16 cellular contexts compared by ENCODE assay signal in genomic region chrX:109783712-109784109, GRCh38. TPM values are rescaled to one million over a fixed set of nuclear protein-coding genes. Genes with fewer than 3 reads are reported as not detected.
DNase-seq lines count a peak whose midpoint lies in the region; ATAC-seq, FAIRE-seq and TF ChIP-seq lines count a peak whose summit lies in the region.
"Had no signal": no experiment of that assay in that cellular context is flagged by ENCODE, and none has a peak within 500 bp of the region (broad histone marks: within the 10 kb centered on the region; RNA-seq: fewer than 3 reads in every experiment).

No MANE protein-coding gene starts in this region.

- H3K27ac Mint-ChIP-seq in activated naive CD8-positive, alpha-beta T cell treated with anti-CD3 and anti-CD28 coated beads for 36 hours, result peak overlapping the region; percentile 94
- no peak overlapping the region for H3K27ac Mint-ChIP-seq in progenitor cell of endocrine pancreas
- H3K27ac Mint-ChIP-seq: dendritic cell treated with granulocyte-macrophage colony-stimulating factor and Interleukin-4, amounts not matched to agents 40 ng/mL and 50 ng/mL, for 4 days had no signal

- 75% methylated on average over 5 of the region's 5 CpGs for WGBS in right cardiac atrium
- WGBS in heart right ventricle, 2 donors, result 77 to 84% methylated on average over 5 of the region's 5 CpGs

- no peaks in the 10 kb centered on the region for H3K27me3 ChIP-seq in right cardiac atrium (ENCODE audit: control insufficient read depth, insufficient read depth)
- peaks cover 0 to 25% (median 0%) of the 10 kb centered on the region in 7 donors for H3K27me3 ChIP-seq in heart right ventricle
- H3K27me3 ChIP-seq in upper lobe of right lung, result no peaks in the 10 kb centered on the region
- H3K27me3 ChIP-seq: esophagus muscularis mucosa had no signal

- H3K4me1 ChIP-seq in right cardiac atrium (ENCODE audit: control insufficient read depth, insufficient read depth, low read length), result no peaks in the 10 kb centered on the region
- H3K4me1 ChIP-seq in heart right ventricle, result no peaks in the 10 kb centered on the region
- H3K4me1 ChIP-seq in upper lobe of right lung, result no peaks in the 10 kb centered on the region
- H3K4me1 ChIP-seq: Caco-2, esophagus muscularis mucosa, left ventricle myocardium inferior had no signal

- H3K9me3 ChIP-seq in right cardiac atrium (ENCODE audit: control insufficient read depth, low read length) (no peaks in the 10 kb centered on the region), heart right ventricle (no peaks in the 10 kb centered on the region), upper lobe of right lung (no peaks in the 10 kb centered on the region)
- H3K9me3 ChIP-seq: Caco-2, esophagus muscularis mucosa, left ventricle myocardium inferior had no signal

- H3K4me1 Mint-ChIP-seq in activated naive CD8-positive, alpha-beta T cell treated with anti-CD3 and anti-CD28 coated beads for 36 hours, result peaks cover 19% of the 10 kb centered on the region
- H3K4me1 Mint-ChIP-seq in progenitor cell of endocrine pancreas (ENCODE audit: low read depth), result no peaks in the 10 kb centered on the region

- intact Hi-C loops in right cardiac atrium (cut with DNase I), result no loop called here
- intact Hi-C loops in heart right ventricle (cut with DNase I), result no loop called here
- intact Hi-C loops in upper lobe of right lung (cut with DNase I), result no loop called here

- DNase-seq in right cardiac atrium (peak in 2 of 3 donors; percentile 12 to 41), heart right ventricle (no peak), fibroblast of the aortic adventitia (ENCODE audit: low read depth) (peak; percentile 20), upper lobe of right lung (peak; percentile 53), GM19239 (ENCODE audit: insufficient read length, low spot score) (no peak), NCI-H345 (lab: John Stamatoyannopoulos, UW) (no peak), progenitor cell of endocrine pancreas (ENCODE audit: low spot score, unreplicated experiment) (no peak)
- no peak for DNase-seq in activated naive CD8-positive, alpha-beta T cell treated with anti-CD3 and anti-CD28 coated beads for 36 hours
- DNase-seq: activated CD4-positive, alpha-beta T cell treated with anti-CD3 and anti-CD28 coated beads for 1 hour; Caco-2; left ventricle myocardium inferior; NCI-H1105 treated with DMSO at 0.1 percent for 48 hours; NCI-H2171 treated with DMSO at 0.1 percent for 48 hours; NK-92 treated with Interleukin-12 subunit alpha and Interleukin-12 subunit beta, amount 100 ng/mL, for 24 hours had no signal

- H3K27me3 Mint-ChIP-seq in activated naive CD8-positive, alpha-beta T cell treated with anti-CD3 and anti-CD28 coated beads for 36 hours, result no peaks in the 10 kb centered on the region
- H3K27me3 Mint-ChIP-seq in progenitor cell of endocrine pancreas, result peaks cover 3% of the 10 kb centered on the region
- H3K27me3 Mint-ChIP-seq: dendritic cell treated with granulocyte-macrophage colony-stimulating factor and Interleukin-4, amounts not matched to agents 40 ng/mL and 50 ng/mL, for 4 days had no signal

- H3K9me3 Mint-ChIP-seq in activated naive CD8-positive, alpha-beta T cell treated with anti-CD3 and anti-CD28 coated beads for 36 hours, result no peaks in the 10 kb centered on the region
- no peaks in the 10 kb centered on the region for H3K9me3 Mint-ChIP-seq in progenitor cell of endocrine pancreas (ENCODE audit: low read depth)
- H3K9me3 Mint-ChIP-seq: dendritic cell treated with granulocyte-macrophage colony-stimulating factor and Interleukin-4, amounts not matched to agents 40 ng/mL and 50 ng/mL, for 4 days had no signal

- no peak for TF ChIP-seq CTCF in heart right ventricle (IDR thresholded peaks at IDR 0.05)
- no peak for TF ChIP-seq CTCF in fibroblast of the aortic adventitia (IDR thresholded peaks at IDR 0.05; ENCODE audit: insufficient read depth, low read length)
- no peak for TF ChIP-seq CTCF in upper lobe of right lung (IDR thresholded peaks at IDR 0.05)
- no peak for TF ChIP-seq CTCF in progenitor cell of endocrine pancreas (IDR thresholded peaks at IDR 0.05; ENCODE audit: unreplicated experiment)

- H3K36me3 ChIP-seq in heart right ventricle (no peaks in the 10 kb centered on the region), upper lobe of right lung (no peaks in the 10 kb centered on the region)
- H3K36me3 ChIP-seq: esophagus muscularis mucosa, left ventricle myocardium inferior had no signal

- peak; percentile 50 to 93 for ATAC-seq in right cardiac atrium
- ATAC-seq in heart right ventricle, result no peak
- peak; percentile 81 for ATAC-seq in upper lobe of right lung

- no peak for FAIRE-seq in GM19239 (lab: Jason Lieb, UNC)

- no peak overlapping the region for H3K4me3 Mint-ChIP-seq in activated naive CD8-positive, alpha-beta T cell treated with anti-CD3 and anti-CD28 coated beads for 36 hours
- H3K4me3 Mint-ChIP-seq in progenitor cell of endocrine pancreas (ENCODE audit: low read depth), result no peak overlapping the region
- H3K4me3 Mint-ChIP-seq: dendritic cell treated with granulocyte-macrophage colony-stimulating factor and Interleukin-4, amounts not matched to agents 40 ng/mL and 50 ng/mL, for 4 days had no signal

- H3K36me3 Mint-ChIP-seq in activated naive CD8-positive, alpha-beta T cell treated with anti-CD3 and anti-CD28 coated beads for 36 hours, result no peaks in the 10 kb centered on the region
- no peaks in the 10 kb centered on the region for H3K36me3 Mint-ChIP-seq in progenitor cell of endocrine pancreas (ENCODE audit: insufficient read depth)

- no peak overlapping the region for H3K4me3 ChIP-seq in right cardiac atrium (ENCODE audit: low read length)
- no peak overlapping the region for H3K4me3 ChIP-seq in heart right ventricle
- no peak overlapping the region for H3K4me3 ChIP-seq in fibroblast of the aortic adventitia (ENCODE audit: low read depth, low read length)
- no peak overlapping the region for H3K4me3 ChIP-seq in upper lobe of right lung
- H3K4me3 ChIP-seq: esophagus muscularis mucosa, left ventricle myocardium inferior had no signal

- no peak overlapping the region for H3K27ac ChIP-seq in right cardiac atrium (ENCODE audit: low read length)
- peak overlapping the region in 1 of 10 donors; percentile 3 for H3K27ac ChIP-seq in heart right ventricle
- no peak overlapping the region for H3K27ac ChIP-seq in upper lobe of right lung
- H3K27ac ChIP-seq: esophagus muscularis mucosa, left ventricle myocardium inferior had no signal

RNA-seq across cellular contexts. Expression of gene ACSL4, which starts 50.7 kb away (rescaled TPM):
- total RNA-seq in right cardiac atrium (10 to 100 TPM; 41.8 to 56.1 (median 47.4) TPM), heart right ventricle (10 to 100 TPM; 28.3 to 69.4 (median 52.1) TPM), fibroblast of the aortic adventitia (ENCODE audit: low replicate concordance) (82.2 and 260 TPM in 2 replicates), upper lobe of right lung (140 TPM), progenitor cell of endocrine pancreas (44.9 and 46.7 TPM in 2 replicates)
- polyA plus RNA-seq in right cardiac atrium (18.3 TPM), heart right ventricle (10 to 100 TPM; 12.7 to 27.0 TPM)
- total RNA-seq in activated naive CD8-positive, alpha-beta T cell treated with anti-CD3 and anti-CD28 coated beads for 36 hours, result 10 to 100 TPM; 63.2 to 68.1 TPM

Comparison
In these comparisons a context has a peak if more than half of its experiments do, and no peak if none do; other contexts are left out.
1. ATAC-seq: peak in right cardiac atrium (2 of 2) and upper lobe of right lung (single experiment); none in heart right ventricle (0 of 8).
2. DNase-seq: peak in right cardiac atrium (2 of 3), fibroblast of the aortic adventitia (single experiment) and upper lobe of right lung (single experiment); none in heart right ventricle (0 of 2), activated naive CD8-positive, alpha-beta T cell treated with anti-CD3 and anti-CD28 coated beads for 36 hours (single experiment), GM19239 (single experiment), NCI-H345 (single experiment) and progenitor cell of endocrine pancreas (single experiment).